38 cellular contexts compared by ENCODE assay signal in genomic region chr5:97225222-97225621, GRCh38.
"Had no signal": no experiment of that assay in that cellular context is flagged by ENCODE, and none has a peak within 500 bp of the region (broad histone marks: within the 10 kb centered on the region; RNA-seq: fewer than 3 reads in every experiment).

No MANE protein-coding gene starts in this region.

- H3K36me3 ChIP-seq: ascending aorta, cardiac muscle cell had no signal

- H3K4me1 Mint-ChIP-seq: activated B cell treated with CpG ODN at 0.5 μM for 24 hours; activated CD4-positive, alpha-beta T cell treated with anti-CD3 and anti-CD28 coated beads, Interleukin-2, amount 10 ng/mL, durations not matched to agents 24 days and 14 days; activated naive CD4-positive, alpha-beta T cell treated with anti-CD3 and anti-CD28 coated beads, Interleukin-2, amount 10 ng/mL, durations not matched to agents 7 days and 5 days; activated naive CD4-positive, alpha-beta T cell treated with anti-CD3 and anti-CD28 coated beads, Interleukin-2, amount 50 U/mL, for 24 hours; activated naive CD8-positive, alpha-beta T cell treated with anti-CD3 and anti-CD28 coated beads, Interleukin-2, amount 50 U/mL, for 24 hours; activated T-helper 17 cell treated with anti-CD3 and anti-CD28 coated beads, Interleukin-2, amount 50 U/mL, for 72 hours; brain; central memory CD8-positive, alpha-beta T cell had no signal

- H3K27me3 Mint-ChIP-seq: activated B cell treated with CpG ODN at 0.5 μM for 24 hours; activated CD8-positive, alpha-beta T cell treated with anti-CD3 and anti-CD28 coated beads for 36 hours; activated naive CD4-positive, alpha-beta T cell treated with anti-CD3 and anti-CD28 coated beads, Interleukin-2, amount 50 U/mL, for 24 hours; activated naive CD8-positive, alpha-beta T cell; activated T-helper 17 cell treated with anti-CD3 and anti-CD28 coated beads, Interleukin-2, amount 50 U/mL, for 72 hours; brain had no signal

- H3K9me3 Mint-ChIP-seq: activated B cell treated with CpG ODN at 0.5 μM for 24 hours; activated CD4-positive, alpha-beta memory T cell treated with anti-CD3 and anti-CD28 coated beads for 36 hours; activated CD4-positive, alpha-beta T cell treated with anti-CD3 and anti-CD28 coated beads, Interleukin-2, amount 10 ng/mL, durations not matched to agents 24 days and 14 days; activated CD8-positive, alpha-beta T cell treated with anti-CD3 and anti-CD28 coated beads for 36 hours; activated naive CD4-positive, alpha-beta T cell treated with anti-CD3 and anti-CD28 coated beads, Interleukin-2, amount 10 ng/mL, durations not matched to agents 7 days and 5 days; activated naive CD4-positive, alpha-beta T cell treated with anti-CD3 and anti-CD28 coated beads, Interleukin-2, amount 50 U/mL, for 24 hours; activated naive CD8-positive, alpha-beta T cell treated with anti-CD3 and anti-CD28 coated beads, Interleukin-2, amount 10 ng/mL, durations not matched to agents 7 days and 5 days; activated naive CD8-positive, alpha-beta T cell treated with anti-CD3 and anti-CD28 coated beads, Interleukin-2, amount 50 U/mL, for 24 hours; activated T-cell treated with anti-CD3 and anti-CD28 coated beads, Interleukin-2, amount 50 U/mL, for 4 hours; activated T-cell treated with anti-CD3 and anti-CD28 coated beads, Interleukin-2, amount 50 U/mL, for 72 hours; activated T-helper 1 cell treated with anti-CD3 and anti-CD28 coated beads, Interleukin-12 subunit alpha, Interleukin-12 subunit beta, Interleukin-2, Interleukin-4 antibody, amounts not matched to agents 30 ng/mL and 10 ng/mL and 1 ng/mL, durations not matched to agents 14 hours and 24 hours and 36 hours; activated T-helper 17 cell treated with anti-CD3 and anti-CD28 coated beads, Interleukin-2, amount 50 U/mL, for 72 hours; central memory CD8-positive, alpha-beta T cell; T-helper 1 cell treated with Interleukin-12 subunit alpha and Interleukin-12 subunit beta and Interleukin-4 antibody, amounts not matched to agents 30 μg/mL and 1 μg/mL, for 36 hours; T-helper 2 cell treated with Interferon-gamma antibody and Interleukin-4, amounts not matched to agents 5 μg/mL and 100 μg/mL, for 36 hours had no signal

- H3K27me3 ChIP-seq: ascending aorta, cardiac muscle cell had no signal

- FAIRE-seq: bronchial epithelial cell, TTC549 had no signal

- H3K4me3 Mint-ChIP-seq: activated B cell treated with CpG ODN at 0.5 μM for 24 hours; activated CD4-positive, alpha-beta memory T cell treated with anti-CD3 and anti-CD28 coated beads for 36 hours; activated CD4-positive, alpha-beta T cell treated with anti-CD3 and anti-CD28 coated beads, Interleukin-2, amount 10 ng/mL, durations not matched to agents 24 days and 14 days; activated CD8-positive, alpha-beta T cell treated with anti-CD3 and anti-CD28 coated beads for 36 hours; activated naive CD4-positive, alpha-beta T cell treated with anti-CD3 and anti-CD28 coated beads, Interleukin-2, amount 10 ng/mL, durations not matched to agents 7 days and 5 days; activated naive CD4-positive, alpha-beta T cell treated with anti-CD3 and anti-CD28 coated beads, Interleukin-2, amount 50 U/mL, for 24 hours; activated naive CD8-positive, alpha-beta T cell; activated naive CD8-positive, alpha-beta T cell treated with anti-CD3 and anti-CD28 coated beads, Interleukin-2, amount 10 ng/mL, durations not matched to agents 7 days and 5 days; activated naive CD8-positive, alpha-beta T cell treated with anti-CD3 and anti-CD28 coated beads, Interleukin-2, amount 50 U/mL, for 24 hours; activated T-cell treated with anti-CD3 and anti-CD28 coated beads, Interleukin-2, amount 50 U/mL, for 4 hours; activated T-cell treated with anti-CD3 and anti-CD28 coated beads, Interleukin-2, amount 50 U/mL, for 72 hours; activated T-helper 1 cell treated with anti-CD3 and anti-CD28 coated beads, Interleukin-12 subunit alpha, Interleukin-12 subunit beta, Interleukin-2, Interleukin-4 antibody, amounts not matched to agents 30 ng/mL and 10 ng/mL and 1 ng/mL, durations not matched to agents 14 hours and 24 hours and 36 hours; activated T-helper 17 cell treated with anti-CD3 and anti-CD28 coated beads, Interleukin-2, amount 50 U/mL, for 72 hours; brain; central memory CD8-positive, alpha-beta T cell; T-helper 1 cell treated with Interleukin-12 subunit alpha and Interleukin-12 subunit beta and Interleukin-4 antibody, amounts not matched to agents 30 μg/mL and 1 μg/mL, for 36 hours; T-helper 2 cell treated with Interferon-gamma antibody and Interleukin-4, amounts not matched to agents 5 μg/mL and 100 μg/mL, for 36 hours had no signal

- H3K9me3 ChIP-seq: ascending aorta had no signal

- H3K27ac ChIP-seq: ascending aorta, cardiac muscle cell, VCaP had no signal

- DNase-seq: activated B cell treated with CpG ODN at 0.5 μM for 24 hours; activated CD4-positive, alpha-beta memory T cell treated with anti-CD3 and anti-CD28 coated beads for 36 hours; activated CD4-positive, alpha-beta T cell treated with anti-CD3 and anti-CD28 coated beads for 4 hours; activated CD4-positive, alpha-beta T cell treated with anti-CD3 and anti-CD28 coated beads, Interleukin-2, amount 10 ng/mL, durations not matched to agents 24 days and 14 days; activated CD4-positive, alpha-beta T cell treated with anti-CD3 and anti-CD28 coated beads, Interleukin-2, amount 50 U/mL, for 1 hour; activated CD4-positive, alpha-beta T cell treated with anti-CD3 and anti-CD28 coated beads, Interleukin-2, amount 50 U/mL, for 4 hours; activated CD4-positive, CD25-positive, alpha-beta regulatory T cell treated with anti-CD3 and anti-CD28 coated beads, Interleukin-2, amount 50 U/mL, for 72 hours; activated CD8-positive, alpha-beta memory T cell treated with anti-CD3 and anti-CD28 coated beads, Interleukin-2, amount 50 U/mL, for 4 hours; activated CD8-positive, alpha-beta T cell treated with anti-CD3 and anti-CD28 coated beads for 36 hours; activated effector memory CD4-positive, alpha-beta T cell treated with anti-CD3 and anti-CD28 coated beads, Interleukin-2, amount 50 U/mL, for 16 hours; activated gamma-delta T cell treated with Interleukin-2 at 50 U/mL for 16 hours; activated naive CD4-positive, alpha-beta T cell; activated naive CD4-positive, alpha-beta T cell treated with anti-CD3 and anti-CD28 coated beads, Interleukin-2, amount 10 ng/mL, durations not matched to agents 7 days and 5 days; activated naive CD8-positive, alpha-beta T cell treated with anti-CD3 and anti-CD28 coated beads, Interleukin-2, amount 10 ng/mL, durations not matched to agents 7 days and 5 days; activated naive CD8-positive, alpha-beta T cell treated with anti-CD3 and anti-CD28 coated beads, Interleukin-2, amount 50 U/mL, for 24 hours; activated T-cell treated with anti-CD3 and anti-CD28 coated beads for 4 hours; activated T-cell treated with anti-CD3 and anti-CD28 coated beads, Interleukin-2, amount 50 U/mL, for 1 hour; activated T-cell treated with anti-CD3 and anti-CD28 coated beads, Interleukin-2, amount 50 U/mL, for 4 hours; activated T-cell treated with anti-CD3 and anti-CD28 coated beads, Interleukin-2, amount 50 U/mL, for 72 hours; amygdala; anterior cingulate cortex; caudate nucleus; cerebellar nuclear complex; T-helper 2 cell; T-helper 9 cell had no signal

- H3K36me3 Mint-ChIP-seq: activated CD4-positive, alpha-beta memory T cell treated with anti-CD3 and anti-CD28 coated beads for 36 hours; activated naive CD4-positive, alpha-beta T cell treated with anti-CD3 and anti-CD28 coated beads, Interleukin-2, amount 10 ng/mL, durations not matched to agents 7 days and 5 days; activated naive CD4-positive, alpha-beta T cell treated with anti-CD3 and anti-CD28 coated beads, Interleukin-2, amount 50 U/mL, for 24 hours; activated naive CD8-positive, alpha-beta T cell treated with anti-CD3 and anti-CD28 coated beads, Interleukin-2, amount 10 ng/mL, durations not matched to agents 7 days and 5 days; brain had no signal

- ATAC-seq: activated CD8-positive, alpha-beta T cell treated with anti-CD3 and anti-CD28 coated beads for 36 hours; activated naive CD8-positive, alpha-beta T cell treated with anti-CD3 and anti-CD28 coated beads, Interleukin-2, amount 50 U/mL, for 24 hours; activated T-cell treated with anti-CD3 and anti-CD28 coated beads, Interleukin-2, amount 50 U/mL, for 4 hours; activated T-cell treated with anti-CD3 and anti-CD28 coated beads, Interleukin-2, amount 50 U/mL, for 72 hours; activated T-helper 17 cell treated with anti-CD3 and anti-CD28 coated beads, Interleukin-2, amount 50 U/mL, for 72 hours had no signal

- H3K27ac Mint-ChIP-seq: activated B cell treated with CpG ODN at 0.5 μM for 24 hours; activated CD4-positive, alpha-beta memory T cell treated with anti-CD3 and anti-CD28 coated beads for 36 hours; activated CD4-positive, alpha-beta T cell treated with anti-CD3 and anti-CD28 coated beads, Interleukin-2, amount 10 ng/mL, durations not matched to agents 24 days and 14 days; activated CD8-positive, alpha-beta T cell treated with anti-CD3 and anti-CD28 coated beads for 36 hours; activated naive CD4-positive, alpha-beta T cell treated with anti-CD3 and anti-CD28 coated beads, Interleukin-2, amount 10 ng/mL, durations not matched to agents 7 days and 5 days; activated naive CD4-positive, alpha-beta T cell treated with anti-CD3 and anti-CD28 coated beads, Interleukin-2, amount 50 U/mL, for 24 hours; activated naive CD8-positive, alpha-beta T cell; activated naive CD8-positive, alpha-beta T cell treated with anti-CD3 and anti-CD28 coated beads, Interleukin-2, amount 10 ng/mL, durations not matched to agents 7 days and 5 days; activated naive CD8-positive, alpha-beta T cell treated with anti-CD3 and anti-CD28 coated beads, Interleukin-2, amount 50 U/mL, for 24 hours; activated T-cell treated with anti-CD3 and anti-CD28 coated beads, Interleukin-2, amount 50 U/mL, for 72 hours; activated T-helper 1 cell treated with anti-CD3 and anti-CD28 coated beads, Interleukin-12 subunit alpha, Interleukin-12 subunit beta, Interleukin-2, Interleukin-4 antibody, amounts not matched to agents 30 ng/mL and 10 ng/mL and 1 ng/mL, durations not matched to agents 14 hours and 24 hours and 36 hours; activated T-helper 17 cell treated with anti-CD3 and anti-CD28 coated beads, Interleukin-2, amount 50 U/mL, for 72 hours; brain; T-helper 1 cell treated with Interleukin-12 subunit alpha and Interleukin-12 subunit beta and Interleukin-4 antibody, amounts not matched to agents 30 μg/mL and 1 μg/mL, for 36 hours; T-helper 2 cell treated with Interferon-gamma antibody and Interleukin-4, amounts not matched to agents 5 μg/mL and 100 μg/mL, for 36 hours had no signal

- H3K4me3 ChIP-seq: ascending aorta, cardiac muscle cell had no signal
